In the genomic region with DNA sequence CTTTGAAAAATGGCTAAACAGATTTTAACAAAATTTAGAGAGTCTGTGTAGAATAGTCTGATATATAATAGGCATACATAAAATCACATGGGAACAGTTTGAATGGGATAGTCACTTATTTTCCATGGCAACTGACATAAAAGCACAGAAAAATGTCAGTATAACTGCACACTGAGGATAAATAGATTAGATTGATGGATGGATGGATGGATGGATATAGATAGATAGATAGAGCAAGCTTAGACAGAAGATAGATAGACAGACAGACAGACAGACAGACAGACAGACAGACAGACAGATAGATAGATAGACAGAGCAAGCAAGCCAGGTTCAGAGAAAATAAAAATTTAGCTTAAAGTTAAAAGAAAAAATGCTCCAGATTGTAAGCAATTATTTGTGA, we compare ENCODE assay signal across 6 cellular contexts.
"Had no signal": no experiment of that assay in that cellular context is flagged by ENCODE, and none has a peak within 500 bp of the region (broad histone marks: within the 10 kb centered on the region; RNA-seq: fewer than 3 reads in every experiment).

No MANE protein-coding gene starts in this region.

- H3K4me3 ChIP-seq: K562 had no signal

- H3K9ac ChIP-seq: KMS-11 had no signal

- H3K4me2 ChIP-seq: KMS-11 had no signal

- H3K27ac ChIP-seq: HL-60, KMS-11 had no signal

- DNase-seq: IMR-90, KBM-7, KG1 had no signal
